1 cellular context compared by ENCODE assay signal in genomic region chr2:10094271-10094814, GRCh38.
TF ChIP-seq lines count a peak whose summit lies in the region.

No MANE protein-coding gene starts in this region.

TF ChIP-seq in HepG2, 621 proteins besides CTCF, POLR2A, EP300 and RAD21:
- TF ChIP-seq ZNF296 (CRISPR knock-in tag; conservative IDR thresholded peaks at IDR 0.05) (no peak), RFX1 (IDR thresholded peaks at IDR 0.05) (peak; percentile 57), RFX3 (CRISPR knock-in tag; IDR thresholded peaks at IDR 0.05) (0 out of 2 replicates have a peak, but pooled peaks have one; percentile 33), MTA1 (CRISPR knock-in tag; IDR thresholded peaks at IDR 0.05; ENCODE audit: borderline replicate concordance) (no peak), NR3C1 (CRISPR knock-in tag; IDR thresholded peaks at IDR 0.05) (no peak)
